Comparison of ENCODE assay signal across 8 cellular contexts in the genomic region with DNA sequence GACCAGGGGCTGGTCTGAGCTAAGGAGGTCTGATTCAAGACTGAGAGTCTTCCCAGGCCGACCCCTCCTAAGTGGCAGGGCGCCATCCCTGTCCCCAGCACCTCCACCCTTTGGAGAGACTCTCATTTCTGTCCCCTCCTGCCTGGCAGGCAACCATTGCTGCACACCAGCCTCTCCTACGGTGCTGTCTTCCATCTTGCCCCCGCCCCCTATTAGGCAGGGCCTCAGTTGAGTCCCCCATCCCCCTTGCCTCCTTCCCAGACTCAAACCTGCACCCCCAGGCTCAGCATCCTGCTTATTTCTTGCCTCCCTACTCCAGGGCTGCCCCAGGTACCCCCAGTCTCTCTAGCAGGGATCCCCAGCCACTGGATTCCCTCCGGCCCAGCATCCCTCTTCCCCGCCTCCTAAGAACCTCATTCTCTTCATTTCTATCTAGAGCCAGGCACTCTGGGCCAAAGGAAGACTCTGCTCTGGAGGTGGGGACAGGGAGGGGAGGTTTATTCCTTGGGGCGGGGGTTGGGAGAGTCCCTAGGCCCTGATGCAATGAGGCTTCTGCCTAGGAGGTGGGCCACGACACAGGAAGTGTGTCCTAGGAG. TPM values are rescaled to one million over a fixed set of nuclear protein-coding genes. Genes with fewer than 3 reads are reported as not detected.
A peak's percentile ranks its signal among the peaks of the same experiment; 100 is the strongest.
DNase-seq lines count a peak whose midpoint lies in the region; ATAC-seq, FAIRE-seq and TF ChIP-seq lines count a peak whose summit lies in the region.

No MANE protein-coding gene starts in this region.

- H3K4me3 Mint-ChIP-seq in MCF 10A (ENCODE audit: unreplicated experiment) = peak overlapping the region; percentile 15
- peak overlapping the region; percentile 9 for H3K4me3 Mint-ChIP-seq in activated T-helper 2 cell treated with anti-CD3 and anti-CD28 coated beads, Interferon-gamma antibody, Interleukin-2, Interleukin-4, amounts not matched to agents 10 μg/mL and 5 μg/mL and 100 μg/mL, durations not matched to agents 14 hours and 24 hours and 36 hours (ENCODE audit: low read depth)
- H3K4me3 Mint-ChIP-seq in activated CD4-positive, alpha-beta T cell treated with anti-CD3 and anti-CD28 coated beads for 36 hours = no peak overlapping the region

- CTCF ChIA-PET in MCF 10A (lab: Yijun Ruan, JAX) (interaction anchor here (1.4 kb wide), 1 partner anchor 12 kb away, joined by 5 read pairs; no protein-coding TSS in a partner anchor), mammary epithelial cell (lab: Charles Lee; ENCODE audit: low non-redundant PET) (no interaction called here)
- CTCF ChIA-PET in activated CD4-positive, alpha-beta T cell treated with anti-CD3 and anti-CD28 coated beads for 36 hours (lab: Charles Lee) = interaction anchor here (1.4 kb wide), 1 partner anchor 83 kb away, joined by 4 read pairs; no protein-coding TSS in a partner anchor

- DNase-seq in MCF 10A (ENCODE audit: unreplicated experiment) (no peak), mammary epithelial cell (no peak), medulla oblongata (ENCODE audit: extremely low spot score) (peak; percentile 34), D721Med (ENCODE audit: insufficient read length, low spot score) (no peak)
- no peak for DNase-seq in activated T-helper 2 cell treated with anti-CD3 and anti-CD28 coated beads, Interferon-gamma antibody, Interleukin-2, Interleukin-4, amounts not matched to agents 10 μg/mL and 5 μg/mL and 100 μg/mL, durations not matched to agents 14 hours and 24 hours and 36 hours (ENCODE audit: low spot score)
- DNase-seq in activated CD4-positive, alpha-beta T cell treated with anti-CD3 and anti-CD28 coated beads for 36 hours = no peak

- dilution Hi-C loops in mammary epithelial cell (cut with HindIII; ENCODE audit: low sequenced_read_pairs) = no loop called here

- TF ChIP-seq CTCF in MCF 10A (IDR thresholded peaks at IDR 0.05; ENCODE audit: unreplicated experiment) (no peak), mammary epithelial cell (conservative IDR thresholded peaks at IDR 0.05 in 1 of 2, IDR thresholded peaks at IDR 0.05 in 1 of 2; ENCODE audit: extremely low read depth in 1 of 2, insufficient read depth in 1 of 2, low read depth in 1 of 2, low read length in 2 of 2) (no peak), D721Med (IDR thresholded peaks at IDR 0.05; ENCODE audit: insufficient read depth, missing control alignments) (no peak)

- no peak overlapping the region for H2AFZ ChIP-seq in mammary epithelial cell (ENCODE audit: low read depth, low read length)

- no peaks in the 10 kb centered on the region for H3K27me3 Mint-ChIP-seq in MCF 10A (ENCODE audit: insufficient read depth, unreplicated experiment)
- peaks cover 30% of the 10 kb centered on the region for H3K27me3 Mint-ChIP-seq in activated T-helper 2 cell treated with anti-CD3 and anti-CD28 coated beads, Interferon-gamma antibody, Interleukin-2, Interleukin-4, amounts not matched to agents 10 μg/mL and 5 μg/mL and 100 μg/mL, durations not matched to agents 14 hours and 24 hours and 36 hours (ENCODE audit: low read depth)
- peaks cover 3% of the 10 kb centered on the region for H3K27me3 Mint-ChIP-seq in activated CD4-positive, alpha-beta T cell treated with anti-CD3 and anti-CD28 coated beads for 36 hours

- in situ Hi-C loops in mammary epithelial cell (cut with MboI; ENCODE audit: low sequenced_read_pairs in 2 of 2) = no loop called here

- peaks cover 7% of the 10 kb centered on the region for H3K4me1 Mint-ChIP-seq in MCF 10A (ENCODE audit: insufficient read depth, unreplicated experiment)
- H3K4me1 Mint-ChIP-seq in activated T-helper 2 cell treated with anti-CD3 and anti-CD28 coated beads, Interferon-gamma antibody, Interleukin-2, Interleukin-4, amounts not matched to agents 10 μg/mL and 5 μg/mL and 100 μg/mL, durations not matched to agents 14 hours and 24 hours and 36 hours (ENCODE audit: low read depth) = peaks cover 4% of the 10 kb centered on the region
- H3K4me1 Mint-ChIP-seq in activated CD4-positive, alpha-beta T cell treated with anti-CD3 and anti-CD28 coated beads for 36 hours = peaks cover 12% of the 10 kb centered on the region

- no peaks in the 10 kb centered on the region for H3K9me3 ChIP-seq in mammary epithelial cell (replicated peaks; ENCODE audit: insufficient read depth, low read length)

- H3K4me3 ChIP-seq in mammary epithelial cell (replicated peaks in 1 of 3; ENCODE audit: insufficient read depth in 1 of 3, low read depth in 2 of 3, low read length in 3 of 3) (no peak overlapping the region), urinary bladder (ENCODE audit: low read depth, low read length) (peak overlapping the region; percentile 1)

- intact Hi-C loops in MCF 10A (cut with micrococcal nuclease) (no loop called here), mammary epithelial cell (cut with micrococcal nuclease) (no loop called here)
- intact Hi-C loops in activated T-helper 2 cell treated with anti-CD3 and anti-CD28 coated beads, Interferon-gamma antibody, Interleukin-2, Interleukin-4, amounts not matched to agents 10 μg/mL and 5 μg/mL and 100 μg/mL, durations not matched to agents 14 hours and 24 hours and 36 hours (cut with micrococcal nuclease) = no loop called here
- intact Hi-C loops in activated CD4-positive, alpha-beta T cell treated with anti-CD3 and anti-CD28 coated beads for 36 hours (cut with DNase I, micrococcal nuclease) = loop anchor here in 1 of 2 experiments (5.0 kb wide), 1 partner anchor 229 kb away; no protein-coding TSS in a partner anchor

- H3K79me2 ChIP-seq in mammary epithelial cell (ENCODE audit: insufficient read depth, low read length) = no peaks in the 10 kb centered on the region

- H3K36me3 Mint-ChIP-seq in MCF 10A (ENCODE audit: insufficient read depth, unreplicated experiment) = no peaks in the 10 kb centered on the region
- H3K36me3 Mint-ChIP-seq in activated T-helper 2 cell treated with anti-CD3 and anti-CD28 coated beads, Interferon-gamma antibody, Interleukin-2, Interleukin-4, amounts not matched to agents 10 μg/mL and 5 μg/mL and 100 μg/mL, durations not matched to agents 14 hours and 24 hours and 36 hours (ENCODE audit: low read depth) = no peaks in the 10 kb centered on the region
- no peaks in the 10 kb centered on the region for H3K36me3 Mint-ChIP-seq in activated CD4-positive, alpha-beta T cell treated with anti-CD3 and anti-CD28 coated beads for 36 hours (ENCODE audit: low read depth)

- no peaks in the 10 kb centered on the region for H3K36me3 ChIP-seq in mammary epithelial cell (ENCODE audit: insufficient read depth, low read length)
- no peaks in the 10 kb centered on the region for H3K36me3 ChIP-seq in urinary bladder (ENCODE audit: insufficient read depth)

- peaks cover 16% of the 10 kb centered on the region for H3K4me1 ChIP-seq in mammary epithelial cell (ENCODE audit: insufficient read depth, low read length)
- H3K4me1 ChIP-seq in urinary bladder (ENCODE audit: insufficient read depth) = no peaks in the 10 kb centered on the region

- no peak overlapping the region for H3K9ac ChIP-seq in mammary epithelial cell (ENCODE audit: insufficient read depth, low read length)

- no peak for FAIRE-seq in D721Med (lab: Jason Lieb, UNC)

- POLR2A ChIA-PET in MCF 10A (lab: Yijun Ruan, JAX) = no interaction called here
- POLR2A ChIA-PET in activated CD4-positive, alpha-beta T cell treated with anti-CD3 and anti-CD28 coated beads for 36 hours (lab: Charles Lee) = no interaction called here

- H3K27ac ChIP-seq in mammary epithelial cell (ENCODE audit: insufficient read depth, low read depth, low read length) (no peak overlapping the region), urinary bladder (ENCODE audit: low read depth) (peak overlapping the region; percentile 2)

- ATAC-seq in activated CD4-positive, alpha-beta T cell treated with anti-CD3 and anti-CD28 coated beads for 36 hours = no peak
- ATAC-seq in HG02623 (IDR thresholded peaks at IDR 0.05; ENCODE audit: unreplicated experiment) = no peak

- no TSS peak for BruUV-seq in MCF 10A (replicated peaks; lab: Mats Ljungman, UMichigan)
- no TSS peak for BruUV-seq in mammary epithelial cell (replicated peaks; lab: Mats Ljungman, UMichigan)

- H4K20me1 ChIP-seq in mammary epithelial cell (ENCODE audit: insufficient read depth, low read length) = no peaks in the 10 kb centered on the region

- H3K27me3 ChIP-seq in mammary epithelial cell (ENCODE audit: insufficient read depth, low read length) = peaks cover 9% of the 10 kb centered on the region

- no peaks in the 10 kb centered on the region for H3K9me3 Mint-ChIP-seq in MCF 10A (ENCODE audit: unreplicated experiment)
- no peaks in the 10 kb centered on the region for H3K9me3 Mint-ChIP-seq in activated T-helper 2 cell treated with anti-CD3 and anti-CD28 coated beads, Interferon-gamma antibody, Interleukin-2, Interleukin-4, amounts not matched to agents 10 μg/mL and 5 μg/mL and 100 μg/mL, durations not matched to agents 14 hours and 24 hours and 36 hours
- no peaks in the 10 kb centered on the region for H3K9me3 Mint-ChIP-seq in activated CD4-positive, alpha-beta T cell treated with anti-CD3 and anti-CD28 coated beads for 36 hours (ENCODE audit: low read depth)

- H3K27ac Mint-ChIP-seq in MCF 10A (ENCODE audit: low read depth, unreplicated experiment) = no peak overlapping the region
- no peak overlapping the region for H3K27ac Mint-ChIP-seq in activated T-helper 2 cell treated with anti-CD3 and anti-CD28 coated beads, Interferon-gamma antibody, Interleukin-2, Interleukin-4, amounts not matched to agents 10 μg/mL and 5 μg/mL and 100 μg/mL, durations not matched to agents 14 hours and 24 hours and 36 hours
- H3K27ac Mint-ChIP-seq in activated CD4-positive, alpha-beta T cell treated with anti-CD3 and anti-CD28 coated beads for 36 hours = no peak overlapping the region

- 65% methylated on average over 5 of the region's 8 CpGs for WGBS in mammary epithelial cell (ENCODE audit: low coverage, missing lambda C conversion rate)
- 37% methylated on average over 8 of the region's 8 CpGs for WGBS in urinary bladder

- no peak overlapping the region for H3K4me2 ChIP-seq in mammary epithelial cell (ENCODE audit: insufficient read depth, low read depth, low read length)

RNA-seq across cellular contexts. Expression of a gene that starts 1.7 kb away (rescaled TPM):
- total RNA-seq in MCF 10A (2022) = 0.15 TPM in 1 of 2 replicates, not detected in the other
- under 1 TPM; 0.14 to 0.17 TPM for total RNA-seq in mammary epithelial cell
- 0.08 TPM for polyA plus RNA-seq in mammary epithelial cell
- not detected for polyA minus RNA-seq in mammary epithelial cell
- total RNA-seq in activated T-helper 2 cell treated with anti-CD3 and anti-CD28 coated beads, Interferon-gamma antibody, Interleukin-2, Interleukin-4, amounts not matched to agents 10 μg/mL and 5 μg/mL and 100 μg/mL, durations not matched to agents 14 hours and 24 hours and 36 hours = 0.41 and 0.43 TPM in 2 replicates
- 1.9 TPM for total RNA-seq in urinary bladder
- 2.0 TPM for polyA plus RNA-seq in urinary bladder
- under 1 TPM; 0.37 TPM for total RNA-seq in activated CD4-positive, alpha-beta T cell treated with anti-CD3 and anti-CD28 coated beads for 36 hours

RNA-seq across cellular contexts. Expression of a gene that starts 20.1 kb away (rescaled TPM):
- total RNA-seq in MCF 10A (2022) (11.7 and 13.4 TPM in 2 replicates), mammary epithelial cell (10 to 100 TPM; 16.3 to 20.2 TPM), urinary bladder (13.6 TPM)
- polyA plus RNA-seq in mammary epithelial cell (18.0 TPM), urinary bladder (8.2 TPM)
- 19.3 TPM for polyA minus RNA-seq in mammary epithelial cell
- 29.9 and 30.3 TPM in 2 replicates for total RNA-seq in activated T-helper 2 cell treated with anti-CD3 and anti-CD28 coated beads, Interferon-gamma antibody, Interleukin-2, Interleukin-4, amounts not matched to agents 10 μg/mL and 5 μg/mL and 100 μg/mL, durations not matched to agents 14 hours and 24 hours and 36 hours
- total RNA-seq in activated CD4-positive, alpha-beta T cell treated with anti-CD3 and anti-CD28 coated beads for 36 hours = 10 to 100 TPM; 13.7 to 15.9 TPM

RNA-seq across cellular contexts. Expression of a gene that starts 55.7 kb away (rescaled TPM):
- 461 and 466 TPM in 2 replicates for total RNA-seq in MCF 10A (2022)
- 100 to 1,000 TPM; 185 to 338 TPM for total RNA-seq in mammary epithelial cell
- 576 TPM for polyA plus RNA-seq in mammary epithelial cell
- 282 TPM for polyA minus RNA-seq in mammary epithelial cell
- 312 and 326 TPM in 2 replicates for total RNA-seq in activated T-helper 2 cell treated with anti-CD3 and anti-CD28 coated beads, Interferon-gamma antibody, Interleukin-2, Interleukin-4, amounts not matched to agents 10 μg/mL and 5 μg/mL and 100 μg/mL, durations not matched to agents 14 hours and 24 hours and 36 hours
- 255 TPM for total RNA-seq in urinary bladder
- polyA plus RNA-seq in urinary bladder = 851 TPM
- 100 to 1,000 TPM; 413 to 454 TPM for total RNA-seq in activated CD4-positive, alpha-beta T cell treated with anti-CD3 and anti-CD28 coated beads for 36 hours
